ENCODE assay signal across 19 cellular contexts in genomic region chr22:36563001-36563400, GRCh38.
"Had no signal": no experiment of that assay in that cellular context is flagged by ENCODE, and none has a peak within 500 bp of the region (broad histone marks: within the 10 kb centered on the region; RNA-seq: fewer than 3 reads in every experiment).

No MANE protein-coding gene starts in this region.

- H3K9me3 Mint-ChIP-seq: activated CD4-positive, alpha-beta memory T cell treated with anti-CD3 and anti-CD28 coated beads, Interleukin-2, amount 10 ng/mL, durations not matched to agents 7 days and 5 days; activated T-cell treated with anti-CD3 and anti-CD28 coated beads, Interleukin-2, amount 50 U/mL, for 24 hours; brain; central memory CD8-positive, alpha-beta T cell; immature natural killer cell; nephron progenitor cell; stimulated activated naive CD8-positive, alpha-beta T cell treated with anti-CD3 and anti-CD28 coated beads, Interleukin-15, amount 100 ng/mL, for 72 hours; WTC11 had no signal

- H3K4me3 ChIP-seq: gastrocnemius medialis, heart left ventricle, ovary, upper lobe of left lung had no signal

- H3K27ac Mint-ChIP-seq: activated CD4-positive, alpha-beta memory T cell treated with anti-CD3 and anti-CD28 coated beads, Interleukin-2, amount 10 ng/mL, durations not matched to agents 7 days and 5 days; activated naive CD8-positive, alpha-beta T cell; activated T-cell treated with anti-CD3 and anti-CD28 coated beads, Interleukin-2, amount 50 U/mL, for 24 hours; immature natural killer cell; nephron progenitor cell; stimulated activated naive CD8-positive, alpha-beta T cell treated with anti-CD3 and anti-CD28 coated beads, Interleukin-15, amount 100 ng/mL, for 72 hours; WTC11 had no signal

- ATAC-seq: gastrocnemius medialis; sciatic nerve; stimulated activated naive CD8-positive, alpha-beta T cell treated with anti-CD3 and anti-CD28 coated beads, Interleukin-15, amount 100 ng/mL, for 72 hours had no signal

- H3K4me3 Mint-ChIP-seq: activated CD4-positive, alpha-beta memory T cell treated with anti-CD3 and anti-CD28 coated beads, Interleukin-2, amount 10 ng/mL, durations not matched to agents 7 days and 5 days; activated naive CD8-positive, alpha-beta T cell; activated T-cell treated with anti-CD3 and anti-CD28 coated beads, Interleukin-2, amount 50 U/mL, for 24 hours; brain; central memory CD8-positive, alpha-beta T cell; immature natural killer cell; nephron progenitor cell; stimulated activated naive CD8-positive, alpha-beta T cell treated with anti-CD3 and anti-CD28 coated beads, Interleukin-15, amount 100 ng/mL, for 72 hours had no signal

- H3K27ac ChIP-seq: gastrocnemius medialis, heart left ventricle, ovary, upper lobe of left lung had no signal

- DNase-seq: activated CD4-positive, alpha-beta memory T cell treated with anti-CD3 and anti-CD28 coated beads, Interleukin-2, amount 10 ng/mL, durations not matched to agents 7 days and 5 days; activated CD4-positive, alpha-beta T cell treated with anti-CD3 and anti-CD28 coated beads for 4 hours; activated effector memory CD4-positive, alpha-beta T cell treated with Interleukin-2 at 50 U/mL for 16 hours; activated T-cell treated with anti-CD3 and anti-CD28 coated beads, Interleukin-2, amount 50 U/mL, for 24 hours; amniotic stem cell; effector memory CD4-positive, alpha-beta T cell; gastrocnemius medialis; heart left ventricle; immature natural killer cell; mesendoderm; nephron progenitor cell; ovary; stimulated activated naive CD8-positive, alpha-beta T cell treated with anti-CD3 and anti-CD28 coated beads, Interleukin-15, amount 100 ng/mL, for 72 hours; upper lobe of left lung had no signal

- H3K36me3 ChIP-seq: gastrocnemius medialis, heart left ventricle, ovary, upper lobe of left lung had no signal

- H3K9me3 ChIP-seq: gastrocnemius medialis, heart left ventricle, ovary, upper lobe of left lung had no signal

- H3K27me3 ChIP-seq: ovary had no signal

- H3K4me1 ChIP-seq: gastrocnemius medialis, upper lobe of left lung had no signal

- H3K4me1 Mint-ChIP-seq: central memory CD8-positive, alpha-beta T cell; immature natural killer cell; stimulated activated naive CD8-positive, alpha-beta T cell treated with anti-CD3 and anti-CD28 coated beads, Interleukin-15, amount 100 ng/mL, for 72 hours had no signal

- H3K36me3 Mint-ChIP-seq: activated naive CD8-positive, alpha-beta T cell; brain; immature natural killer cell; WTC11 had no signal
